In genomic region chr1:6108937-6109636, GRCh38 we compare ENCODE assay signal across 9 cellular contexts.
DNase-seq lines count a peak whose midpoint lies in the region; ATAC-seq and TF ChIP-seq lines count a peak whose summit lies in the region.
"Had no signal": no experiment of that assay in that cellular context is flagged by ENCODE, and none has a peak within 500 bp of the region (broad histone marks: within the 10 kb centered on the region; RNA-seq: fewer than 3 reads in every experiment).

No MANE protein-coding gene starts in this region.

- H3K4me1 Mint-ChIP-seq in neural crest cell: no peaks in the 10 kb centered on the region
- H3K4me1 Mint-ChIP-seq: activated naive CD4-positive, alpha-beta T cell treated with anti-CD3 and anti-CD28 coated beads, Interleukin-2, amount 50 U/mL, for 24 hours had no signal

- TF ChIP-seq CTCF in RWPE2 (IDR thresholded peaks at IDR 0.05; ENCODE audit: poor library complexity, severe bottlenecking): peak; percentile 71
- TF ChIP-seq CTCF in colonic mucosa (IDR thresholded peaks at IDR 0.05): peak; percentile 41
- TF ChIP-seq CTCF in neural crest cell (conservative IDR thresholded peaks at IDR 0.05): peak; percentile 41

- H3K36me3 ChIP-seq in RWPE2 (ENCODE audit: low read depth) (no peaks in the 10 kb centered on the region), colonic mucosa (no peaks in the 10 kb centered on the region)

- H3K36me3 Mint-ChIP-seq in neural crest cell (ENCODE audit: low read depth): no peaks in the 10 kb centered on the region
- H3K36me3 Mint-ChIP-seq: activated naive CD4-positive, alpha-beta T cell treated with anti-CD3 and anti-CD28 coated beads, Interleukin-2, amount 50 U/mL, for 24 hours had no signal

- no peak overlapping the region for H3K4me3 Mint-ChIP-seq in neural crest cell
- H3K4me3 Mint-ChIP-seq: activated naive CD4-positive, alpha-beta T cell treated with anti-CD3 and anti-CD28 coated beads, Interleukin-2, amount 50 U/mL, for 24 hours had no signal

- H3K27ac ChIP-seq in RWPE2 (ENCODE audit: poor library complexity, severe bottlenecking) (no peak overlapping the region), colonic mucosa (no peak overlapping the region)

- no peak overlapping the region for H3K4me3 ChIP-seq in Jurkat, Clone E6-1 (ENCODE audit: low read length)
- H3K4me3 ChIP-seq in RWPE2 (ENCODE audit: severe bottlenecking): no peak overlapping the region
- no peak overlapping the region for H3K4me3 ChIP-seq in colonic mucosa

- intact Hi-C loops in colonic mucosa (cut with DNase I): loop anchor here (2.0 kb wide), 1 partner anchor 136 kb away; the partner anchor contains the start of gene HES3

- H3K9me3 Mint-ChIP-seq in neural crest cell: no peaks in the 10 kb centered on the region
- H3K9me3 Mint-ChIP-seq: activated naive CD4-positive, alpha-beta T cell treated with anti-CD3 and anti-CD28 coated beads, Interleukin-2, amount 50 U/mL, for 24 hours had no signal

- ATAC-seq in RWPE2 (ENCODE audit: low read depth) (peak; percentile 90), HG03571 (IDR thresholded peaks at IDR 0.05; ENCODE audit: unreplicated experiment) (no peak)

- no peaks in the 10 kb centered on the region for H3K9me3 ChIP-seq in RWPE2 (ENCODE audit: severe bottlenecking)
- no peaks in the 10 kb centered on the region for H3K9me3 ChIP-seq in colonic mucosa

- H3K27me3 ChIP-seq in RWPE2 (ENCODE audit: insufficient read depth, poor library complexity, severe bottlenecking): no peaks in the 10 kb centered on the region
- no peaks in the 10 kb centered on the region for H3K27me3 ChIP-seq in colonic mucosa

- no peak overlapping the region for H3K27ac Mint-ChIP-seq in neural crest cell (ENCODE audit: unreplicated experiment)
- H3K27ac Mint-ChIP-seq: activated naive CD4-positive, alpha-beta T cell treated with anti-CD3 and anti-CD28 coated beads, Interleukin-2, amount 50 U/mL, for 24 hours had no signal

- DNase-seq in SKM-1 treated with dmso at 0.1 percent for 144 hours (lab: John Stamatoyannopoulos, UW; ENCODE audit: unreplicated experiment) (peak; percentile 29), SKM-1 (lab: John Stamatoyannopoulos, UW; ENCODE audit: unreplicated experiment) (no peak), RWPE2 (ENCODE audit: low spot score) (no peak), colonic mucosa (no peak), neural crest cell (ENCODE audit: low read depth, low spot score) (no peak), hypothalamus (lab: John Stamatoyannopoulos, UW) (no peak)
- peak; percentile 55 for DNase-seq in Jurkat, Clone E6-1 (ENCODE audit: low read depth, low spot score)

- H3K27me3 Mint-ChIP-seq in neural crest cell (ENCODE audit: low read depth): peaks cover 9% of the 10 kb centered on the region

- H3K9ac ChIP-seq in colonic mucosa (ENCODE audit: low read depth in 2 of 2, low read length in 2 of 2): no peak overlapping the region

- H3K4me1 ChIP-seq in RWPE2 (ENCODE audit: insufficient read depth, poor library complexity, severe bottlenecking) (no peaks in the 10 kb centered on the region), colonic mucosa (no peaks in the 10 kb centered on the region)

Comparison
In these comparisons a context has a peak if more than half of its experiments do, and no peak if none do; other contexts are left out.
1. DNase-seq: peak in SKM-1 treated with dmso at 0.1 percent for 144 hours (single experiment) and Jurkat, Clone E6-1 (single experiment); none in SKM-1 (single experiment), RWPE2 (single experiment), colonic mucosa (single experiment), neural crest cell (single experiment) and hypothalamus (0 of 51).
2. Peak in every context shown above with its lines, with median percentiles within 50 percentile points of each other: CTCF ChIP-seq.